1 cellular context compared by ENCODE assay signal in the genomic region with DNA sequence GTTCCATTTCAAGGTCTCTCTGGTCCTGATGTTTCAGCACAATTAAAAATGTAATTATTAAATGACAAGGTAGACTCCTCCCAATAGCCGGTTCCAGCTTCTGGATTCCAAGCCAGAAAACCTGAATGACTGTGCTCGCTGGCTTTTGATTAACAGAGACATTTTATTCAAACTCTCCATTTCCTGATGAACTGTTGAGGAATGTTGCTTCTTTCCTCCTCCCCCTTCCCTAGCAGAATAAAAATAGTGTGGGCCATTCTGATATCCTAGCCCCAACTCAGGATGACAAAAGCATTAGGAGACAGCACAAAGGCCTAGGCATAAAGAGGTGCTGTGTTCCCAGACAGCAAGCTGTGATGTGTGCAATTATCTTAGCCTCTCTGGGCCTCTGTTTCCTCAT.
TF ChIP-seq lines count a peak whose summit lies in the region.

No MANE protein-coding gene starts in this region.

TF ChIP-seq in IMR-90, 13 proteins besides CTCF, POLR2A, EP300 and RAD21 (continued from another document):
- TF ChIP-seq CEBPB (IDR thresholded peaks at IDR 0.05; ENCODE audit: low read depth, low read length): no peak
- TF ChIP-seq, protein P1, sequence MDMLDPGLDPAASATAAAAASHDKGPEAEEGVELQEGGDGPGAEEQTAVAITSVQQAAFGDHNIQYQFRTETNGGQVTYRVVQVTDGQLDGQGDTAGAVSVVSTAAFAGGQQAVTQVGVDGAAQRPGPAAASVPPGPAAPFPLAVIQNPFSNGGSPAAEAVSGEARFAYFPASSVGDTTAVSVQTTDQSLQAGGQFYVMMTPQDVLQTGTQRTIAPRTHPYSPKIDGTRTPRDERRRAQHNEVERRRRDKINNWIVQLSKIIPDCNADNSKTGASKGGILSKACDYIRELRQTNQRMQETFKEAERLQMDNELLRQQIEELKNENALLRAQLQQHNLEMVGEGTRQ (IDR thresholded peaks at IDR 0.05; ENCODE audit: low read depth, low read length): no peak
- TF ChIP-seq NFE2L2 (IDR thresholded peaks at IDR 0.05; ENCODE audit: low read depth, low read length): no peak
- TF ChIP-seq SMC3 (IDR thresholded peaks at IDR 0.05; ENCODE audit: low read depth, low read length): no peak
- TF ChIP-seq CHD1 (IDR thresholded peaks at IDR 0.05; ENCODE audit: low read depth, low read length): no peak
- no peak for TF ChIP-seq RCOR1 (IDR thresholded peaks at IDR 0.05; ENCODE audit: insufficient replicate concordance, low read length)
- TF ChIP-seq MXI1 (IDR thresholded peaks at IDR 0.05; ENCODE audit: borderline replicate concordance, low read depth, low read length): no peak
- TF ChIP-seq, protein P2, sequence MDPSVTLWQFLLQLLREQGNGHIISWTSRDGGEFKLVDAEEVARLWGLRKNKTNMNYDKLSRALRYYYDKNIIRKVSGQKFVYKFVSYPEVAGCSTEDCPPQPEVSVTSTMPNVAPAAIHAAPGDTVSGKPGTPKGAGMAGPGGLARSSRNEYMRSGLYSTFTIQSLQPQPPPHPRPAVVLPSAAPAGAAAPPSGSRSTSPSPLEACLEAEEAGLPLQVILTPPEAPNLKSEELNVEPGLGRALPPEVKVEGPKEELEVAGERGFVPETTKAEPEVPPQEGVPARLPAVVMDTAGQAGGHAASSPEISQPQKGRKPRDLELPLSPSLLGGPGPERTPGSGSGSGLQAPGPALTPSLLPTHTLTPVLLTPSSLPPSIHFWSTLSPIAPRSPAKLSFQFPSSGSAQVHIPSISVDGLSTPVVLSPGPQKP (IDR thresholded peaks at IDR 0.05; ENCODE audit: borderline replicate concordance, low read depth, low read length): no peak
